ENCODE assay signal across 8 cellular contexts in the genomic region with DNA sequence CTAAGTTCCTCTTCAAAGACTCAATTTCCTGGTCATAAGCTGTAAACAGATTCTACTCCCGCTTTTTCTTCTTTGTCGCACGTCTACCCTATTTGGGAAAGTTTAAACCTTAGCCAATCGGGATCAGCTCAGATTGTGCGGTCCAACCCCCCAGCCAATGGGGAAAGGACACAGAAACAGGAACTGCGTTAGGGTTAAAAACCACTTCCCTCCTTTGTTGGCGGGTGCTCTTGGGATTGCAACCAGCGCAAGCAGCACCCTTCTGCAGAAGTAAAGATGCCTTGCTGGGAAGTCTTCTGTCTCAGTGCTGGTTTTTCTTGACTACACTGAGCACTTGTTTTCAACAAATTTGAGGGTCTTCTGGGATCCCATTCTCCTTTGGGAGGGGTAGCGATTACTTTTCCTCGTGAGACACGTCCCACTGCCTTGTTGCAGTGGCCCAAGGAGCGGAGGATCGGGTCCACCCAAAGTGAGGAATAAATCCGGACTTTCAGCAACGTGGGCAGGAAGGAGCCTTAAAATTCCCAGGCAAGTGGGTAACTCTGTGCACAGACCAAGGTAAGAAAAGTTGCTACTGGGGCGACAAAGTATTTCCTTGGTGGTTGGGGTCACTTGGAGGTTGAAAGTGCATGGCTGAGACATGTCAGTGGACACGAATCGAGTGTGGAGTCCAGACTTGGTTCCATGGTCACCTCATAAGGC. TPM values are rescaled to one million over a fixed set of nuclear protein-coding genes. Genes with fewer than 3 reads are reported as not detected.
A peak's percentile ranks its signal among the peaks of the same experiment; 100 is the strongest.
DNase-seq lines count a peak whose midpoint lies in the region; ATAC-seq and TF ChIP-seq lines count a peak whose summit lies in the region.

No MANE protein-coding gene starts in this region.

- CTCF ChIA-PET in activated CD4-positive, alpha-beta T cell treated with anti-CD3 and anti-CD28 coated beads for 36 hours (lab: Charles Lee) = interaction anchor here (0.8 kb wide), 1 partner anchor 31 kb away, joined by 3 read pairs; no protein-coding TSS in a partner anchor

- peak in 1 of 2 donors; percentile 10 for TF ChIP-seq CTCF in left lung (IDR thresholded peaks at IDR 0.05)

- intact Hi-C loops in activated CD4-positive, alpha-beta T cell treated with anti-CD3 and anti-CD28 coated beads for 36 hours (cut with DNase I, micrococcal nuclease) = loop anchor here in 1 of 2 experiments (1.0 to 10.0 kb wide), 7 partner anchors 21 to 1272 kb away; partner anchors contain the start of genes ALDOA, ATXN2L, CORO1A and MAPK3
- intact Hi-C loops in left lung (cut with DNase I) = no loop called here

- H3K36me3 ChIP-seq in left lung (peaks cover 0 to 14% of the 10 kb centered on the region in 2 donors), thymus (ENCODE audit: control insufficient read depth, insufficient read depth) (peaks cover 20% of the 10 kb centered on the region)

- no peaks in the 10 kb centered on the region for H3K27me3 Mint-ChIP-seq in activated CD4-positive, alpha-beta T cell treated with anti-CD3 and anti-CD28 coated beads for 36 hours
- H3K27me3 Mint-ChIP-seq in activated naive CD8-positive, alpha-beta T cell treated with anti-CD3 and anti-CD28 coated beads, Interleukin-2, amount 50 U/mL, for 24 hours = no peaks in the 10 kb centered on the region

- peak overlapping the region; percentile 67 for H3K4me3 Mint-ChIP-seq in activated CD4-positive, alpha-beta T cell treated with anti-CD3 and anti-CD28 coated beads for 36 hours
- peak overlapping the region; percentile 65 for H3K4me3 Mint-ChIP-seq in activated naive CD8-positive, alpha-beta T cell treated with anti-CD3 and anti-CD28 coated beads, Interleukin-2, amount 50 U/mL, for 24 hours

- peaks cover 18 to 46% of the 10 kb centered on the region in 2 donors for H3K4me1 ChIP-seq in left lung
- H3K4me1 ChIP-seq in thymus (ENCODE audit: control insufficient read depth, insufficient read depth, low read length) = peaks cover 23% of the 10 kb centered on the region

- peaks cover 23% of the 10 kb centered on the region for H3K36me3 Mint-ChIP-seq in activated CD4-positive, alpha-beta T cell treated with anti-CD3 and anti-CD28 coated beads for 36 hours (ENCODE audit: low read depth)
- H3K36me3 Mint-ChIP-seq in activated naive CD8-positive, alpha-beta T cell treated with anti-CD3 and anti-CD28 coated beads, Interleukin-2, amount 50 U/mL, for 24 hours (ENCODE audit: low read depth) = peaks cover 25% of the 10 kb centered on the region

- DNase-seq in activated CD4-positive, alpha-beta T cell treated with anti-CD3 and anti-CD28 coated beads for 36 hours = no peak
- no peak for DNase-seq in activated CD4-positive, alpha-beta T cell treated with anti-CD3 and anti-CD28 coated beads, Interleukin-2, amount 50 U/mL, for 1 hour
- no peak for DNase-seq in activated naive CD8-positive, alpha-beta T cell treated with anti-CD3 and anti-CD28 coated beads, Interleukin-2, amount 50 U/mL, for 24 hours
- peak in 1 of 2 donors; percentile 34 for DNase-seq in left lung
- no peak for DNase-seq in HUDEP-2 (lab: John Stamatoyannopoulos, UW; ENCODE audit: unreplicated experiment in 76 of 76)
- DNase-seq in GM19240 (ENCODE audit: insufficient read length, low spot score) = no peak

- peaks cover 30% of the 10 kb centered on the region for H3K4me1 Mint-ChIP-seq in activated CD4-positive, alpha-beta T cell treated with anti-CD3 and anti-CD28 coated beads for 36 hours
- H3K4me1 Mint-ChIP-seq in activated naive CD8-positive, alpha-beta T cell treated with anti-CD3 and anti-CD28 coated beads, Interleukin-2, amount 50 U/mL, for 24 hours = peaks cover 35% of the 10 kb centered on the region

- POLR2A ChIA-PET in activated CD4-positive, alpha-beta T cell treated with anti-CD3 and anti-CD28 coated beads for 36 hours (lab: Charles Lee) = no interaction called here

- H3K27ac ChIP-seq in left lung = peak overlapping the region; percentile 90 to 98
- H3K27ac ChIP-seq in thymus (ENCODE audit: low read depth) = peak overlapping the region; percentile 92

- ATAC-seq in activated CD4-positive, alpha-beta T cell treated with anti-CD3 and anti-CD28 coated beads for 36 hours = no peak
- ATAC-seq in activated naive CD8-positive, alpha-beta T cell treated with anti-CD3 and anti-CD28 coated beads, Interleukin-2, amount 50 U/mL, for 24 hours = no peak
- no peak for ATAC-seq in left lung
- ATAC-seq in HG03342 (IDR thresholded peaks at IDR 0.05; ENCODE audit: unreplicated experiment) = no peak

- 96% methylated on average over 18 of the region's 18 CpGs for WGBS in thymus

- peak overlapping the region; percentile 88 for H3K27ac Mint-ChIP-seq in activated CD4-positive, alpha-beta T cell treated with anti-CD3 and anti-CD28 coated beads for 36 hours
- peak overlapping the region; percentile 81 for H3K27ac Mint-ChIP-seq in activated naive CD8-positive, alpha-beta T cell treated with anti-CD3 and anti-CD28 coated beads, Interleukin-2, amount 50 U/mL, for 24 hours

- no peaks in the 10 kb centered on the region for H3K27me3 ChIP-seq in left lung
- H3K27me3 ChIP-seq in thymus (ENCODE audit: control insufficient read depth, insufficient read depth) = no peaks in the 10 kb centered on the region

- H3K9me3 Mint-ChIP-seq in activated CD4-positive, alpha-beta T cell treated with anti-CD3 and anti-CD28 coated beads for 36 hours (ENCODE audit: low read depth) = peaks cover 14% of the 10 kb centered on the region
- peaks cover 21% of the 10 kb centered on the region for H3K9me3 Mint-ChIP-seq in activated naive CD8-positive, alpha-beta T cell treated with anti-CD3 and anti-CD28 coated beads, Interleukin-2, amount 50 U/mL, for 24 hours

- H3K4me3 ChIP-seq in left lung (peak overlapping the region in 1 of 2 donors; percentile 73), thymus (ENCODE audit: low read length) (no peak overlapping the region)

- peaks cover 4 to 39% of the 10 kb centered on the region in 2 donors for H3K9me3 ChIP-seq in left lung
- peaks cover 9% of the 10 kb centered on the region for H3K9me3 ChIP-seq in thymus (ENCODE audit: control insufficient read depth)

RNA-seq across cellular contexts. Expression of gene YPEL3, which starts 1.0 kb away (rescaled TPM):
- total RNA-seq in activated CD4-positive, alpha-beta T cell treated with anti-CD3 and anti-CD28 coated beads for 36 hours = 10 to 100 TPM; 17.4 to 19.1 TPM
- 10 to 100 TPM; 57.5 to 79.5 TPM for total RNA-seq in left lung
- 231 TPM for polyA plus RNA-seq in thymus

RNA-seq across cellular contexts. Expression of gene TBX6, which starts 5.3 kb away (rescaled TPM):
- 1 to 10 TPM; 2.7 to 3.0 TPM for total RNA-seq in activated CD4-positive, alpha-beta T cell treated with anti-CD3 and anti-CD28 coated beads for 36 hours
- total RNA-seq in left lung = 1 to 10 TPM; 1.6 TPM
- 2.6 TPM for polyA plus RNA-seq in thymus

RNA-seq across cellular contexts. Expression of gene GDPD3, which starts 16.3 kb away (rescaled TPM):
- 1 to 10 TPM; 6.1 to 7.0 TPM for total RNA-seq in activated CD4-positive, alpha-beta T cell treated with anti-CD3 and anti-CD28 coated beads for 36 hours
- 1 to 10 TPM; 5.6 to 9.0 TPM for total RNA-seq in left lung
- 24.2 TPM for polyA plus RNA-seq in thymus

RNA-seq across cellular contexts. Expression of gene PPP4C, which starts 21.2 kb away (rescaled TPM):
- total RNA-seq in activated CD4-positive, alpha-beta T cell treated with anti-CD3 and anti-CD28 coated beads for 36 hours = 100 to 1,000 TPM; 106 to 113 TPM
- total RNA-seq in left lung = 10 to 100 TPM; 82.5 to 89.8 TPM
- 106 TPM for polyA plus RNA-seq in thymus

RNA-seq across cellular contexts. Expression of gene MAPK3, which starts 26.0 kb away (rescaled TPM):
- 10 to 100 TPM; 59.0 to 81.7 TPM for total RNA-seq in activated CD4-positive, alpha-beta T cell treated with anti-CD3 and anti-CD28 coated beads for 36 hours
- 10 to 100 TPM; 70.1 to 95.1 TPM for total RNA-seq in left lung
- 43.9 TPM for polyA plus RNA-seq in thymus
